8 cellular contexts compared by ENCODE assay signal in genomic region chr3:157204431-157204830, GRCh38. TPM values are rescaled to one million over a fixed set of nuclear protein-coding genes. Genes with fewer than 3 reads are reported as not detected.
DNase-seq lines count a peak whose midpoint lies in the region; ATAC-seq, FAIRE-seq and TF ChIP-seq lines count a peak whose summit lies in the region.

No MANE protein-coding gene starts in this region.

- no peaks in the 10 kb centered on the region for H3K36me3 ChIP-seq in bronchial epithelial cell (ENCODE audit: control insufficient read depth, insufficient read depth, low read length)

- no peak overlapping the region for H3K4me3 Mint-ChIP-seq in nephron progenitor cell

- no peak for ATAC-seq in left colon

- H3K4me1 Mint-ChIP-seq in nephron progenitor cell = no peaks in the 10 kb centered on the region

- FAIRE-seq in bronchial epithelial cell (lab: Jason Lieb, UNC) = no peak

- intact Hi-C loops in left colon (cut with DNase I, micrococcal nuclease) = no loop called here

- DNase-seq in DMS 273 (lab: John Stamatoyannopoulos, UW; ENCODE audit: unreplicated experiment) (peak; percentile 74), NCI-H1105 treated with DMSO at 0.1 percent for 48 hours (lab: John Stamatoyannopoulos, UW) (peak; percentile 46), bronchial epithelial cell (ENCODE audit: low read depth) (peak; percentile 53), nephron progenitor cell (no peak), OCI-M2 (lab: John Stamatoyannopoulos, UW; ENCODE audit: unreplicated experiment) (no peak), NCI-H2029 treated with DMSO at 0.1 percent for 48 hours (lab: John Stamatoyannopoulos, UW) (no peak), left colon (no peak)
- DNase-seq in activated CD4-positive, alpha-beta T cell treated with anti-CD3 and anti-CD28 coated beads, Interleukin-2, amount 50 U/mL, for 48 hours = no peak

- TF ChIP-seq CTCF in bronchial epithelial cell (IDR thresholded peaks at IDR 0.05; ENCODE audit: insufficient read depth, low read length, severe bottlenecking) = peak; percentile 24
- peak; percentile 33 for TF ChIP-seq CTCF in nephron progenitor cell (IDR thresholded peaks at IDR 0.05)

- no peaks in the 10 kb centered on the region for H3K27me3 Mint-ChIP-seq in nephron progenitor cell (ENCODE audit: low read depth, poor library complexity)

- H3K27me3 ChIP-seq in bronchial epithelial cell (ENCODE audit: control insufficient read depth, insufficient read depth, low read length) = no peaks in the 10 kb centered on the region

- H3K27ac Mint-ChIP-seq in nephron progenitor cell = no peak overlapping the region

- H3K9me3 Mint-ChIP-seq in nephron progenitor cell = no peaks in the 10 kb centered on the region

- no peak overlapping the region for H3K4me3 ChIP-seq in bronchial epithelial cell (ENCODE audit: low read depth, low read length)

- H3K36me3 Mint-ChIP-seq in nephron progenitor cell (ENCODE audit: low read depth) = no peaks in the 10 kb centered on the region

RNA-seq across cellular contexts. Expression of gene CCNL1, which starts 44.5 kb away (rescaled TPM):
- total RNA-seq in bronchial epithelial cell (107 and 150 TPM in 2 replicates), left colon (100 to 1,000 TPM; 103 to 128 TPM)

Comparison
In these comparisons a context has a peak if more than half of its experiments do, and no peak if none do; other contexts are left out.
1. DNase-seq: peak in DMS 273 (single experiment), NCI-H1105 treated with DMSO at 0.1 percent for 48 hours (single experiment) and bronchial epithelial cell (single experiment); none in nephron progenitor cell (single experiment), OCI-M2 (single experiment), NCI-H2029 treated with DMSO at 0.1 percent for 48 hours (single experiment), activated CD4-positive, alpha-beta T cell treated with anti-CD3 and anti-CD28 coated beads, Interleukin-2, amount 50 U/mL, for 48 hours (0 of 2) and left colon (0 of 2).